ENCODE assay signal across 20 cellular contexts in genomic region chr17:6981426-6981825, GRCh38. TPM values are rescaled to one million over a fixed set of nuclear protein-coding genes. Genes with fewer than 3 reads are reported as not detected.
DNase-seq lines count a peak whose midpoint lies in the region; ATAC-seq and TF ChIP-seq lines count a peak whose summit lies in the region.
"Had no signal": no experiment of that assay in that cellular context is flagged by ENCODE, and none has a peak within 500 bp of the region (broad histone marks: within the 10 kb centered on the region; RNA-seq: fewer than 3 reads in every experiment).

No MANE protein-coding gene starts in this region.

- H3K4me1 Mint-ChIP-seq in activated CD8-positive, alpha-beta T cell treated with anti-CD3 and anti-CD28 coated beads, Interleukin-2, amount 10 ng/mL, durations not matched to agents 7 days and 5 days (ENCODE audit: low read depth), result peaks cover 26% of the 10 kb centered on the region
- peaks cover 4% of the 10 kb centered on the region for H3K4me1 Mint-ChIP-seq in activated CD8-positive, alpha-beta T cell treated with anti-CD3 and anti-CD28 coated beads for 36 hours (ENCODE audit: low read depth)
- peaks cover 3 to 10% (median 9%) of the 10 kb centered on the region in 3 donors for H3K4me1 Mint-ChIP-seq in CD8-positive, alpha-beta memory T cell
- H3K4me1 Mint-ChIP-seq: GM23338 had no signal

- H3K9me3 ChIP-seq in MM.1S (replicated peaks; ENCODE audit: insufficient read depth, low read length), result no peaks in the 10 kb centered on the region
- H3K9me3 ChIP-seq in CD8-positive, alpha-beta memory T cell (ENCODE audit: low read length), result no peaks in the 10 kb centered on the region
- H3K9me3 ChIP-seq: SJCRH30 had no signal

- H3K4me3 Mint-ChIP-seq in activated CD8-positive, alpha-beta T cell treated with anti-CD3 and anti-CD28 coated beads, Interleukin-2, amount 10 ng/mL, durations not matched to agents 7 days and 5 days, result peak overlapping the region; percentile 18
- no peak overlapping the region for H3K4me3 Mint-ChIP-seq in activated CD8-positive, alpha-beta T cell treated with anti-CD3 and anti-CD28 coated beads for 36 hours
- no peak overlapping the region for H3K4me3 Mint-ChIP-seq in CD8-positive, alpha-beta memory T cell
- H3K4me3 Mint-ChIP-seq: CD8-positive, alpha-beta T cell; GM23338 had no signal

- CTCF ChIA-PET in activated CD8-positive, alpha-beta T cell treated with anti-CD3 and anti-CD28 coated beads, Interleukin-2, amount 10 ng/mL, durations not matched to agents 7 days and 5 days (lab: Charles Lee), result interaction anchor here (1.2 kb wide), 1 partner anchor 23 kb away, joined by 5 read pairs; no protein-coding TSS in a partner anchor
- CTCF ChIA-PET in activated CD8-positive, alpha-beta T cell treated with anti-CD3 and anti-CD28 coated beads for 36 hours (lab: Charles Lee), result no interaction called here
- CTCF ChIA-PET in CD8-positive, alpha-beta memory T cell (lab: Charles Lee), result no interaction called here

- H3F3A ChIP-seq in MM.1S (ENCODE audit: insufficient read depth, low read length), result no peaks in the 10 kb centered on the region

- intact Hi-C loops in activated CD8-positive, alpha-beta T cell treated with anti-CD3 and anti-CD28 coated beads for 36 hours (cut with micrococcal nuclease), result no loop called here

- no peaks in the 10 kb centered on the region for H3K27me3 Mint-ChIP-seq in activated CD8-positive, alpha-beta T cell treated with anti-CD3 and anti-CD28 coated beads, Interleukin-2, amount 10 ng/mL, durations not matched to agents 7 days and 5 days (ENCODE audit: low read depth)
- no peaks in the 10 kb centered on the region for H3K27me3 Mint-ChIP-seq in activated CD8-positive, alpha-beta T cell treated with anti-CD3 and anti-CD28 coated beads for 36 hours
- peaks cover 0 to 3% of the 10 kb centered on the region in 2 donors for H3K27me3 Mint-ChIP-seq in CD8-positive, alpha-beta memory T cell

- no peak overlapping the region for H3K4me3 ChIP-seq in MM.1S (ENCODE audit: low read length)
- H3K4me3 ChIP-seq in CD8-positive, alpha-beta memory T cell (ENCODE audit: low read length), result no peak overlapping the region
- H3K4me3 ChIP-seq: GM23338, SJCRH30 had no signal

- H3K36me3 ChIP-seq in MM.1S (replicated peaks; ENCODE audit: insufficient read depth, low read length), result no peaks in the 10 kb centered on the region
- H3K36me3 ChIP-seq in CD8-positive, alpha-beta memory T cell (ENCODE audit: insufficient read depth, low read length), result no peaks in the 10 kb centered on the region
- H3K36me3 ChIP-seq: SJCRH30 had no signal

- TF ChIP-seq CTCF in activated CD8-positive, alpha-beta T cell treated with anti-CD3 and anti-CD28 coated beads for 36 hours (IDR thresholded peaks at IDR 0.05), result no peak
- no peak for TF ChIP-seq CTCF in MM.1S (IDR thresholded peaks at IDR 0.05; ENCODE audit: low read length)

- H3K9ac ChIP-seq in MM.1S (ENCODE audit: low read length), result no peak overlapping the region

- no peak for ATAC-seq in activated CD8-positive, alpha-beta T cell treated with anti-CD3 and anti-CD28 coated beads, Interleukin-2, amount 10 ng/mL, durations not matched to agents 7 days and 5 days
- no peak for ATAC-seq in activated CD8-positive, alpha-beta T cell treated with anti-CD3 and anti-CD28 coated beads for 36 hours
- ATAC-seq in left lobe of liver, result no peak
- ATAC-seq: CD8-positive, alpha-beta T cell; GM23338 had no signal

- peak; percentile 27 for DNase-seq in activated CD8-positive, alpha-beta T cell treated with anti-CD3 and anti-CD28 coated beads, Interleukin-2, amount 10 ng/mL, durations not matched to agents 7 days and 5 days
- no peak for DNase-seq in activated CD8-positive, alpha-beta T cell treated with anti-CD3 and anti-CD28 coated beads for 36 hours
- peak; percentile 12 for DNase-seq in MM.1S
- peak; percentile 4 for DNase-seq in RPMI8226
- DNase-seq in CD8-positive, alpha-beta memory T cell, result no peak
- DNase-seq in NCI-H526 treated with DMSO at 0.1 percent for 48 hours (lab: John Stamatoyannopoulos, UW), result no peak
- DNase-seq in left lobe of liver (ENCODE audit: low spot score), result no peak
- DNase-seq in NCI-H1417 treated with DMSO at 0.1 percent for 48 hours (lab: John Stamatoyannopoulos, UW), result no peak
- DNase-seq: CD8-positive, alpha-beta T cell; NCI-H1417; NCI-H2081; NCI-H510A treated with DMSO at 0.1 percent for 48 hours; SJCRH30 had no signal

- H3K79me2 ChIP-seq in MM.1S (ENCODE audit: low read length), result no peaks in the 10 kb centered on the region

- peaks cover 3% of the 10 kb centered on the region for H3K36me3 Mint-ChIP-seq in activated CD8-positive, alpha-beta T cell treated with anti-CD3 and anti-CD28 coated beads, Interleukin-2, amount 10 ng/mL, durations not matched to agents 7 days and 5 days (ENCODE audit: low read depth)
- H3K36me3 Mint-ChIP-seq in activated CD8-positive, alpha-beta T cell treated with anti-CD3 and anti-CD28 coated beads for 36 hours (ENCODE audit: low read depth), result no peaks in the 10 kb centered on the region
- H3K36me3 Mint-ChIP-seq in CD8-positive, alpha-beta memory T cell, result peaks cover 0 to 5% (median 3%) of the 10 kb centered on the region in 3 donors
- H3K36me3 Mint-ChIP-seq: CD8-positive, alpha-beta T cell had no signal

- H3K27ac ChIP-seq in MM.1S (ENCODE audit: low read length), result no peak overlapping the region
- no peak overlapping the region for H3K27ac ChIP-seq in CD8-positive, alpha-beta memory T cell (ENCODE audit: low read depth, low read length)
- H3K27ac ChIP-seq: RWPE1, SJCRH30 had no signal

- H3K4me1 ChIP-seq in MM.1S (ENCODE audit: low read length), result 0 out of 2 replicates have a peak, but pooled peaks cover 4% of the 10 kb centered on the region
- H3K4me1 ChIP-seq in CD8-positive, alpha-beta memory T cell (ENCODE audit: insufficient read depth, low read length), result no peaks in the 10 kb centered on the region
- H3K4me1 ChIP-seq: SJCRH30 had no signal

- H4K20me1 ChIP-seq in MM.1S (ENCODE audit: insufficient read depth, low read length), result no peaks in the 10 kb centered on the region

- peaks cover 6% of the 10 kb centered on the region; the same call in 1 of the 2 replicates for H3K27me3 ChIP-seq in MM.1S (replicated peaks; ENCODE audit: insufficient read depth, low read length)
- no peaks in the 10 kb centered on the region for H3K27me3 ChIP-seq in CD8-positive, alpha-beta memory T cell (ENCODE audit: insufficient read depth, low read length, poor library complexity, severe bottlenecking)
- H3K27me3 ChIP-seq: SJCRH30 had no signal

- H3K9me3 Mint-ChIP-seq in activated CD8-positive, alpha-beta T cell treated with anti-CD3 and anti-CD28 coated beads, Interleukin-2, amount 10 ng/mL, durations not matched to agents 7 days and 5 days (ENCODE audit: insufficient read depth), result no peaks in the 10 kb centered on the region
- peaks cover 3% of the 10 kb centered on the region for H3K9me3 Mint-ChIP-seq in activated CD8-positive, alpha-beta T cell treated with anti-CD3 and anti-CD28 coated beads for 36 hours
- H3K9me3 Mint-ChIP-seq in CD8-positive, alpha-beta memory T cell, result peaks cover 0 to 2% (median 0%) of the 10 kb centered on the region in 5 donors
- H3K9me3 Mint-ChIP-seq: GM23338 had no signal

- no peaks in the 10 kb centered on the region for H3K9me2 ChIP-seq in MM.1S (replicated peaks; ENCODE audit: insufficient read depth, low read length)

- POLR2A ChIA-PET in activated CD8-positive, alpha-beta T cell treated with anti-CD3 and anti-CD28 coated beads, Interleukin-2, amount 10 ng/mL, durations not matched to agents 7 days and 5 days (lab: Charles Lee), result no interaction called here
- POLR2A ChIA-PET in activated CD8-positive, alpha-beta T cell treated with anti-CD3 and anti-CD28 coated beads for 36 hours (lab: Charles Lee), result no interaction called here
- POLR2A ChIA-PET in CD8-positive, alpha-beta memory T cell (lab: Charles Lee), result no interaction called here

- H3K4me2 ChIP-seq in MM.1S (ENCODE audit: low read depth, low read length), result 0 out of 2 replicates have a peak overlapping the region, but pooled peaks have one; percentile 27
- H3K4me2 ChIP-seq: GM23338 had no signal

- no peak overlapping the region for H3K27ac Mint-ChIP-seq in activated CD8-positive, alpha-beta T cell treated with anti-CD3 and anti-CD28 coated beads, Interleukin-2, amount 10 ng/mL, durations not matched to agents 7 days and 5 days
- H3K27ac Mint-ChIP-seq in activated CD8-positive, alpha-beta T cell treated with anti-CD3 and anti-CD28 coated beads for 36 hours, result no peak overlapping the region
- no peak overlapping the region for H3K27ac Mint-ChIP-seq in CD8-positive, alpha-beta memory T cell
- H3K27ac Mint-ChIP-seq: CD8-positive, alpha-beta T cell; GM23338; IgD-negative memory B cell had no signal

- no peak overlapping the region for H2AFZ ChIP-seq in MM.1S (ENCODE audit: low read length)
- H2AFZ ChIP-seq: GM23338 had no signal

RNA-seq across cellular contexts. Expression of gene ALOX12, which starts 14.4 kb away (rescaled TPM):
- not detected for total RNA-seq in activated CD8-positive, alpha-beta T cell treated with anti-CD3 and anti-CD28 coated beads, Interleukin-2, amount 10 ng/mL, durations not matched to agents 7 days and 5 days
- total RNA-seq in activated CD8-positive, alpha-beta T cell treated with anti-CD3 and anti-CD28 coated beads for 36 hours, result not detected
- not detected for total RNA-seq in CD8-positive, alpha-beta memory T cell
- polyA plus RNA-seq in CD8-positive, alpha-beta memory T cell, result 0.47 TPM
- not detected for total RNA-seq in left lobe of liver
- total RNA-seq: A673; CD8-positive, alpha-beta T cell; Daoy; HT1080; OCI-LY7; SJCRH30 had no signal

RNA-seq across cellular contexts. Expression of gene RNASEK, which starts 31.0 kb away (rescaled TPM):
- 100 to 1,000 TPM; 104 to 116 TPM for total RNA-seq in activated CD8-positive, alpha-beta T cell treated with anti-CD3 and anti-CD28 coated beads, Interleukin-2, amount 10 ng/mL, durations not matched to agents 7 days and 5 days
- total RNA-seq in activated CD8-positive, alpha-beta T cell treated with anti-CD3 and anti-CD28 coated beads for 36 hours, result 100 to 1,000 TPM in 1 of 2 experiments, 10 to 100 TPM in 1; 98.4 to 107 TPM
- total RNA-seq in CD8-positive, alpha-beta memory T cell, result 100 to 1,000 TPM; 160 to 169 TPM
- polyA plus RNA-seq in CD8-positive, alpha-beta memory T cell, result 795 TPM
- 83.9 TPM for total RNA-seq in left lobe of liver

RNA-seq across cellular contexts. Expression of gene BCL6B, which starts 41.4 kb away (rescaled TPM):
- under 1 TPM; 0.47 to 0.63 TPM for total RNA-seq in activated CD8-positive, alpha-beta T cell treated with anti-CD3 and anti-CD28 coated beads, Interleukin-2, amount 10 ng/mL, durations not matched to agents 7 days and 5 days
- 1 to 10 TPM; 1.2 to 2.4 TPM for total RNA-seq in activated CD8-positive, alpha-beta T cell treated with anti-CD3 and anti-CD28 coated beads for 36 hours
- under 1 TPM; 0.24 to 0.59 TPM for total RNA-seq in CD8-positive, alpha-beta memory T cell
- 0.09 TPM for polyA plus RNA-seq in CD8-positive, alpha-beta memory T cell
- 1.7 TPM for total RNA-seq in left lobe of liver
- total RNA-seq: CD8-positive, alpha-beta T cell; Daoy; HT1080; OCI-LY7 had no signal

RNA-seq across cellular contexts. Expression of gene SLC16A13, which starts 54.4 kb away (rescaled TPM):
- total RNA-seq in activated CD8-positive, alpha-beta T cell treated with anti-CD3 and anti-CD28 coated beads, Interleukin-2, amount 10 ng/mL, durations not matched to agents 7 days and 5 days, result 10 to 100 TPM; 14.8 to 15.0 TPM
- 1 to 10 TPM; 4.8 to 5.9 TPM for total RNA-seq in activated CD8-positive, alpha-beta T cell treated with anti-CD3 and anti-CD28 coated beads for 36 hours
- 1 to 10 TPM; 7.7 to 8.1 TPM for total RNA-seq in CD8-positive, alpha-beta memory T cell
- polyA plus RNA-seq in CD8-positive, alpha-beta memory T cell, result 1.4 TPM
- total RNA-seq in left lobe of liver, result 39.9 TPM

Comparison
In these comparisons a context has a peak if more than half of its experiments do, and no peak if none do; other contexts are left out.
1. DNase-seq: peak in activated CD8-positive, alpha-beta T cell treated with anti-CD3 and anti-CD28 coated beads, Interleukin-2, amount 10 ng/mL, durations not matched to agents 7 days and 5 days (single experiment), MM.1S (single experiment) and RPMI8226 (single experiment); none in activated CD8-positive, alpha-beta T cell treated with anti-CD3 and anti-CD28 coated beads for 36 hours (single experiment), CD8-positive, alpha-beta memory T cell (0 of 5), NCI-H526 treated with DMSO at 0.1 percent for 48 hours (single experiment), left lobe of liver (single experiment) and NCI-H1417 treated with DMSO at 0.1 percent for 48 hours (single experiment).